Comparison of ENCODE assay signal across 9 cellular contexts in the genomic region with DNA sequence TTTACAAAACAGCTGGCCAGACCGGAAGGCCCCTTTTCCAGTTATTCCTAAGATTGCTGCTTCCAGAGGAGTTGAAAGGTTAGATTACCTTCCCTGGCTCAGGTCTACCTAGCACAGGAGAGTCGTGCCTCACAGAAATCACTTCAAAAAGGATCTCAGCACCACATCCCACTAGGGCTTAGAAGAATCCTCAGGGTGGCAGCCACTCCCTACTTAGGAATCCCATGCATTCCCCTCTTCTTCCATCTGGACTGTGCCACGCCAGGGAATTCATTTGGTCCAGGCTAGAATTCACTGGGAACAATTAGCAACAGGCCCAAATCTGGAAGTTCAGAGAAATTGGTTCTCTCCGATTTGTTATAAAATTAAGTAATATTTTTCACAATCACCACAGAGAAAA.
DNase-seq lines count a peak whose midpoint lies in the region; ATAC-seq and FAIRE-seq lines count a peak whose summit lies in the region.
"Had no signal": no experiment of that assay in that cellular context is flagged by ENCODE, and none has a peak within 500 bp of the region (broad histone marks: within the 10 kb centered on the region; RNA-seq: fewer than 3 reads in every experiment).

No MANE protein-coding gene starts in this region.

- no peak for FAIRE-seq in HTR-8/SVneo (lab: Jason Lieb, UNC)

- no peak for ATAC-seq in HG02588 (IDR thresholded peaks at IDR 0.05; ENCODE audit: unreplicated experiment)
- no peak for ATAC-seq in GM19463 (IDR thresholded peaks at IDR 0.05; ENCODE audit: unreplicated experiment)

- DNase-seq in ACHN = peak; percentile 77
- peak; percentile 67 for DNase-seq in HTR-8/SVneo (ENCODE audit: insufficient read length, low spot score)
- DNase-seq in myocyte (ENCODE audit: low read depth) = peak; percentile 67
- no peak for DNase-seq in central memory CD4-positive, alpha-beta T cell
- DNase-seq in NOMO-1 treated with dmso at 0.1 percent for 144 hours (lab: John Stamatoyannopoulos, UW; ENCODE audit: unreplicated experiment) = no peak
- DNase-seq: SHP77 treated with DMSO at 0.1 percent for 48 hours had no signal

- H3K27ac ChIP-seq in cingulate gyrus (ENCODE audit: low read depth, low read length) = peak overlapping the region; percentile 90

- in situ Hi-C loops in ACHN (cut with HindIII; ENCODE audit: low pct_ligation_motif_present, low pct_unique_long_range_greater_than_20kb, low sequenced_read_pairs) = no loop called here

Comparison
In these comparisons a context has a peak if more than half of its experiments do, and no peak if none do; other contexts are left out.
1. DNase-seq: peak in ACHN (single experiment), HTR-8/SVneo (single experiment) and myocyte (single experiment); none in central memory CD4-positive, alpha-beta T cell (single experiment) and NOMO-1 treated with dmso at 0.1 percent for 144 hours (single experiment).